1 cellular context compared by ENCODE assay signal in genomic region chr20:62953839-62954703, GRCh38.
TF ChIP-seq lines count a peak whose summit lies in the region.

No MANE protein-coding gene starts in this region.

TF ChIP-seq in HEK293, 187 proteins besides CTCF, POLR2A, EP300 and RAD21 (continued from another document):
- TF ChIP-seq SCRT1 (tag by site-specific recombination; IDR thresholded peaks at IDR 0.05; ENCODE audit: borderline replicate concordance) = peak; percentile 61; the same call in 1 of the 2 replicates
TF ChIP-seq in HEK293: peak in this region for 18.
